ENCODE assay signal across 27 cellular contexts in genomic region chr1:216794541-216795055, GRCh38.
"Had no signal": no experiment of that assay in that cellular context is flagged by ENCODE, and none has a peak within 500 bp of the region (broad histone marks: within the 10 kb centered on the region; RNA-seq: fewer than 3 reads in every experiment).

No MANE protein-coding gene starts in this region.

- ATAC-seq: activated naive CD4-positive, alpha-beta T cell treated with anti-CD3 and anti-CD28 coated beads, Interleukin-2, amount 50 U/mL, for 72 hours; activated naive CD8-positive, alpha-beta T cell treated with anti-CD3 and anti-CD28 coated beads, Interleukin-2, amount 50 U/mL, for 24 hours; activated T-cell treated with anti-CD3 and anti-CD28 coated beads, Interleukin-2, amount 50 U/mL, for 4 hours; T-helper 17 cell had no signal

- H3K4me3 ChIP-seq: ascending aorta, Peyer's patch, SJCRH30 had no signal

- DNase-seq: activated B cell treated with CpG ODN at 0.5 μM for 24 hours; activated CD4-positive, alpha-beta memory T cell treated with anti-CD3 and anti-CD28 coated beads for 36 hours; activated CD4-positive, alpha-beta T cell treated with anti-CD3 and anti-CD28 coated beads for 1 hour; activated CD4-positive, alpha-beta T cell treated with anti-CD3 and anti-CD28 coated beads, Interleukin-2, amount 10 ng/mL, durations not matched to agents 7 days and 5 days; activated CD8-positive, alpha-beta memory T cell treated with anti-CD3 and anti-CD28 coated beads for 24 hours; activated effector memory CD4-positive, alpha-beta T cell treated with anti-CD3 and anti-CD28 coated beads, Interleukin-2, amount 50 U/mL, for 16 hours; activated naive CD4-positive, alpha-beta T cell treated with Interleukin-2 at 50 U/mL for 16 hours; activated naive CD8-positive, alpha-beta T cell treated with anti-CD3 and anti-CD28 coated beads, Interleukin-2, amount 50 U/mL, for 24 hours; activated T-cell treated with anti-CD3 and anti-CD28 coated beads, Interleukin-2, amount 50 U/mL, for 4 hours; amniotic stem cell; KG1; MV-4-11; NCI-H1105; NCI-H1436; NCI-H1694 treated with DMSO at 0.1 percent for 48 hours; NCI-H2029 treated with DMSO at 0.1 percent for 48 hours; NCI-H446; NCI-H524; Peyer's patch; Right ventricle myocardium superior; SJCRH30; T-helper 17 cell; T-helper 9 cell had no signal

- H3K4me1 ChIP-seq: ascending aorta, Peyer's patch, SJCRH30 had no signal

- H3K27me3 Mint-ChIP-seq: activated B cell treated with CpG ODN at 0.5 μM for 24 hours; activated CD4-positive, alpha-beta memory T cell treated with anti-CD3 and anti-CD28 coated beads for 36 hours; activated CD4-positive, alpha-beta T cell treated with anti-CD3 and anti-CD28 coated beads, Interleukin-2, amount 10 ng/mL, durations not matched to agents 7 days and 5 days; brain; T-helper 17 cell had no signal

- H3K27ac ChIP-seq: ascending aorta, Peyer's patch, RWPE1, SJCRH30 had no signal

- H3K27me3 ChIP-seq: ascending aorta, Peyer's patch, SJCRH30 had no signal

- H3K4me1 Mint-ChIP-seq: activated B cell treated with CpG ODN at 0.5 μM for 24 hours; activated CD4-positive, alpha-beta T cell treated with anti-CD3 and anti-CD28 coated beads, Interleukin-2, amount 10 ng/mL, durations not matched to agents 7 days and 5 days; activated naive CD8-positive, alpha-beta T cell treated with anti-CD3 and anti-CD28 coated beads, Interleukin-2, amount 50 U/mL, for 24 hours; T-helper 17 cell had no signal

- H3K36me3 ChIP-seq: ascending aorta, Peyer's patch, SJCRH30 had no signal

- H3K36me3 Mint-ChIP-seq: activated CD4-positive, alpha-beta memory T cell treated with anti-CD3 and anti-CD28 coated beads for 36 hours; activated naive CD4-positive, alpha-beta T cell treated with anti-CD3 and anti-CD28 coated beads, Interleukin-2, amount 50 U/mL, for 72 hours; brain had no signal

- H3K4me3 Mint-ChIP-seq: activated B cell treated with CpG ODN at 0.5 μM for 24 hours; activated CD4-positive, alpha-beta memory T cell treated with anti-CD3 and anti-CD28 coated beads for 36 hours; activated CD4-positive, alpha-beta T cell treated with anti-CD3 and anti-CD28 coated beads, Interleukin-2, amount 10 ng/mL, durations not matched to agents 7 days and 5 days; activated naive CD8-positive, alpha-beta T cell treated with anti-CD3 and anti-CD28 coated beads, Interleukin-2, amount 50 U/mL, for 24 hours; activated T-cell treated with anti-CD3 and anti-CD28 coated beads, Interleukin-2, amount 50 U/mL, for 4 hours; T-helper 17 cell had no signal

- H3K9me3 Mint-ChIP-seq: activated B cell treated with CpG ODN at 0.5 μM for 24 hours; activated CD4-positive, alpha-beta memory T cell treated with anti-CD3 and anti-CD28 coated beads for 36 hours; activated CD4-positive, alpha-beta T cell treated with anti-CD3 and anti-CD28 coated beads, Interleukin-2, amount 10 ng/mL, durations not matched to agents 7 days and 5 days; activated naive CD8-positive, alpha-beta T cell treated with anti-CD3 and anti-CD28 coated beads, Interleukin-2, amount 50 U/mL, for 24 hours; brain had no signal

- H3K9me3 ChIP-seq: ascending aorta, Peyer's patch, SJCRH30 had no signal

- H3K27ac Mint-ChIP-seq: activated B cell treated with CpG ODN at 0.5 μM for 24 hours; activated CD4-positive, alpha-beta memory T cell treated with anti-CD3 and anti-CD28 coated beads for 36 hours; activated CD4-positive, alpha-beta T cell treated with anti-CD3 and anti-CD28 coated beads, Interleukin-2, amount 10 ng/mL, durations not matched to agents 7 days and 5 days; activated naive CD4-positive, alpha-beta T cell treated with anti-CD3 and anti-CD28 coated beads, Interleukin-2, amount 50 U/mL, for 72 hours; activated naive CD8-positive, alpha-beta T cell treated with anti-CD3 and anti-CD28 coated beads, Interleukin-2, amount 50 U/mL, for 24 hours; T-helper 17 cell had no signal
